ENCODE assay signal across 18 cellular contexts in genomic region chr2:23107341-23107941, GRCh38.
DNase-seq lines count a peak whose midpoint lies in the region; TF ChIP-seq lines count a peak whose summit lies in the region.
"Had no signal": no experiment of that assay in that cellular context is flagged by ENCODE, and none has a peak within 500 bp of the region (broad histone marks: within the 10 kb centered on the region; RNA-seq: fewer than 3 reads in every experiment).

No MANE protein-coding gene starts in this region.

- no peak overlapping the region for H2AFZ ChIP-seq in SK-N-SH (ENCODE audit: low read depth)
- H2AFZ ChIP-seq: GM23248, PC-9 had no signal

- H3K9me3 ChIP-seq in SK-N-SH (no peaks in the 10 kb centered on the region), Peyer's patch (no peaks in the 10 kb centered on the region)
- H3K9me3 ChIP-seq: HAP-1 had no signal

- CTCF ChIA-PET in SK-N-SH (lab: Yijun Ruan, JAX), result interaction anchor here (0.7 to 1.6 kb wide), 6 partner anchors 11 to 243 kb away, joined by 3 to 5 read pairs (median 3); no protein-coding TSS in a partner anchor

- 5% methylated on average over 4 of the region's 4 CpGs for WGBS in SK-N-SH (ENCODE audit: low lambda C conversion rate)

- H3K9ac ChIP-seq in SK-N-SH, result no peak overlapping the region
- H3K9ac ChIP-seq: GM23248 had no signal

- H3K4me2 ChIP-seq in SK-N-SH, result no peak overlapping the region
- H3K4me2 ChIP-seq: PC-9 had no signal

- POLR2A ChIA-PET in SK-N-SH (lab: Yijun Ruan, JAX), result interaction anchor here (0.7 kb wide), 1 partner anchor 940 kb away, joined by 4 read pairs; the partner anchor contains the start of gene WDCP

- H3K4me3 ChIP-seq in SK-N-SH (ENCODE audit: low read depth in 2 of 2, low read length in 1 of 2) (no peak overlapping the region), Peyer's patch (no peak overlapping the region)
- H3K4me3 ChIP-seq: GM12878, GM23248, HAP-1, PC-9 had no signal

- no peaks in the 10 kb centered on the region; the same call in 1 of the 2 replicates for H3K9me2 ChIP-seq in SK-N-SH

- TF ChIP-seq CTCF in SK-N-SH (IDR thresholded peaks at IDR 0.05), result no peak
- TF ChIP-seq CTCF in Peyer's patch (IDR thresholded peaks at IDR 0.05), result no peak

- H3K27ac ChIP-seq in SK-N-SH (ENCODE audit: low read depth in 2 of 2, low read length in 1 of 2) (peak overlapping the region in 1 of 2 experiments; percentile 93; a peak in 2 of 4 replicates), Peyer's patch (no peak overlapping the region)
- H3K27ac ChIP-seq: 22Rv1, GM23248, PC-9 had no signal

- H4K20me1 ChIP-seq in SK-N-SH (ENCODE audit: insufficient read depth), result no peaks in the 10 kb centered on the region

- no peaks in the 10 kb centered on the region for H3K27me3 ChIP-seq in SK-N-SH (ENCODE audit: insufficient read depth)
- no peaks in the 10 kb centered on the region for H3K27me3 ChIP-seq in Peyer's patch

- no peak for TF ChIP-seq POLR2A in erythroblast (IDR thresholded peaks at IDR 0.05; ENCODE audit: low read length)
- no peak for TF ChIP-seq POLR2A in Peyer's patch (IDR thresholded peaks at IDR 0.05)

- H3K36me3 ChIP-seq in SK-N-SH (replicated peaks in 1 of 2; ENCODE audit: control insufficient read depth in 1 of 2, insufficient read depth in 2 of 2, low read length in 1 of 2) (no peaks in the 10 kb centered on the region), Peyer's patch (no peaks in the 10 kb centered on the region)
- H3K36me3 ChIP-seq: HAP-1 had no signal

- TF ChIP-seq EP300 in SK-N-SH (IDR thresholded peaks at IDR 0.05; ENCODE audit: borderline replicate concordance in 1 of 2, low read depth in 1 of 2, low read length in 1 of 2), result peak in 1 of 2 experiments; percentile 92; a peak in 2 of 4 replicates

- DNase-seq in DMS 273 (lab: John Stamatoyannopoulos, UW; ENCODE audit: unreplicated experiment) (peak; percentile 26), DMS 273 treated with DMSO at 0.1 percent for 48 hours (lab: John Stamatoyannopoulos, UW) (no peak), NCI-H2171 treated with DMSO at 0.1 percent for 48 hours (lab: John Stamatoyannopoulos, UW) (peak; percentile 58), SK-N-SH (peak; percentile 63), pons (ENCODE audit: low spot score) (peak; percentile 4), AG08396 (ENCODE audit: low spot score) (no peak), erythroblast (lab: John Stamatoyannopoulos, UW) (no peak), Peyer's patch (no peak)
- DNase-seq: EL, GM23248, MM.1S, NCI-H1417, NCI-H2029, NCI-H524, PC-9 had no signal

- no peaks in the 10 kb centered on the region for H3F3A ChIP-seq in SK-N-SH (replicated peaks; ENCODE audit: insufficient read depth)

- no peak; the same call in none of the 2 replicates for TF ChIP-seq RAD21 in SK-N-SH (IDR thresholded peaks at IDR 0.05; ENCODE audit: low read length)

- peaks cover 0 to 17% of the 10 kb centered on the region in 2 experiments; a peak in 2 of 4 replicates for H3K4me1 ChIP-seq in SK-N-SH (ENCODE audit: control insufficient read depth in 1 of 2, insufficient read depth in 2 of 2, low read depth in 1 of 2, low read length in 1 of 2)
- H3K4me1 ChIP-seq in Peyer's patch, result no peaks in the 10 kb centered on the region
- H3K4me1 ChIP-seq: HAP-1 had no signal

- no peaks in the 10 kb centered on the region for H3K79me2 ChIP-seq in SK-N-SH (ENCODE audit: insufficient read depth)

TF ChIP-seq in SK-N-SH, 30 proteins besides CTCF, POLR2A, EP300 and RAD21 (continues in another document):
- TF ChIP-seq FOXJ3 (CRISPR knock-in tag; IDR thresholded peaks at IDR 0.05) (peak; percentile 87), GATA2 (CRISPR knock-in tag; IDR thresholded peaks at IDR 0.05) (peak; percentile 96), RCOR1 (IDR thresholded peaks at IDR 0.05; ENCODE audit: low read length) (peak; percentile 99), GABPA (IDR thresholded peaks at IDR 0.05; ENCODE audit: low read depth) (no peak), TAF1 (IDR thresholded peaks at IDR 0.05; ENCODE audit: borderline replicate concordance, low read depth, low read length) (no peak), JUND (IDR thresholded peaks at IDR 0.05) (no peak), SIN3A (IDR thresholded peaks at IDR 0.05; ENCODE audit: borderline replicate concordance, low read depth, low read length) (no peak), TCF12 (IDR thresholded peaks at IDR 0.05) (peak; percentile 32; the same call in 1 of the 2 replicates), POLR2AphosphoS5 (IDR thresholded peaks at IDR 0.05; ENCODE audit: low read depth, low read length) (peak; percentile 34; the same call in 1 of the 2 replicates), EZH2phosphoT487 (IDR thresholded peaks at IDR 0.05; ENCODE audit: borderline replicate concordance, low read depth) (no peak), USF1 (IDR thresholded peaks at IDR 0.05; ENCODE audit: borderline replicate concordance, low read depth) (no peak), MAX (IDR thresholded peaks at IDR 0.05; ENCODE audit: low read depth) (no peak), TEAD4 (IDR thresholded peaks at IDR 0.05; ENCODE audit: borderline replicate concordance, insufficient read depth) (peak; percentile 21; the same call in 1 of the 2 replicates), ELF1 (IDR thresholded peaks at IDR 0.05) (no peak), SMC3 (IDR thresholded peaks at IDR 0.05; ENCODE audit: low read depth, low read length) (no peak; the same call in 1 of the 2 replicates), MEF2A (IDR thresholded peaks at IDR 0.05; ENCODE audit: borderline replicate concordance, low read depth) (no peak), MXI1 (IDR thresholded peaks at IDR 0.05; ENCODE audit: low read depth, low read length) (peak; percentile 99), RFX5 (IDR thresholded peaks at IDR 0.05; ENCODE audit: low read length) (no peak), FOSL2 (IDR thresholded peaks at IDR 0.05; ENCODE audit: borderline replicate concordance, low read depth) (no peak), NRF1 (IDR thresholded peaks at IDR 0.05; ENCODE audit: low read depth, low read length) (no peak), CHD2 (IDR thresholded peaks at IDR 0.05; ENCODE audit: low read length, partially characterized antibody) (peak; percentile 75)
- TF ChIP-seq, protein P1, sequence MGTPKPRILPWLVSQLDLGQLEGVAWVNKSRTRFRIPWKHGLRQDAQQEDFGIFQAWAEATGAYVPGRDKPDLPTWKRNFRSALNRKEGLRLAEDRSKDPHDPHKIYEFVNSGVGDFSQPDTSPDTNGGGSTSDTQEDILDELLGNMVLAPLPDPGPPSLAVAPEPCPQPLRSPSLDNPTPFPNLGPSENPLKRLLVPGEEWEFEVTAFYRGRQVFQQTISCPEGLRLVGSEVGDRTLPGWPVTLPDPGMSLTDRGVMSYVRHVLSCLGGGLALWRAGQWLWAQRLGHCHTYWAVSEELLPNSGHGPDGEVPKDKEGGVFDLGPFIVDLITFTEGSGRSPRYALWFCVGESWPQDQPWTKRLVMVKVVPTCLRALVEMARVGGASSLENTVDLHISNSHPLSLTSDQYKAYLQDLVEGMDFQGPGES (IDR thresholded peaks at IDR 0.05; ENCODE audit: low read depth, low read length), result no peak
- TF ChIP-seq, protein P2, sequence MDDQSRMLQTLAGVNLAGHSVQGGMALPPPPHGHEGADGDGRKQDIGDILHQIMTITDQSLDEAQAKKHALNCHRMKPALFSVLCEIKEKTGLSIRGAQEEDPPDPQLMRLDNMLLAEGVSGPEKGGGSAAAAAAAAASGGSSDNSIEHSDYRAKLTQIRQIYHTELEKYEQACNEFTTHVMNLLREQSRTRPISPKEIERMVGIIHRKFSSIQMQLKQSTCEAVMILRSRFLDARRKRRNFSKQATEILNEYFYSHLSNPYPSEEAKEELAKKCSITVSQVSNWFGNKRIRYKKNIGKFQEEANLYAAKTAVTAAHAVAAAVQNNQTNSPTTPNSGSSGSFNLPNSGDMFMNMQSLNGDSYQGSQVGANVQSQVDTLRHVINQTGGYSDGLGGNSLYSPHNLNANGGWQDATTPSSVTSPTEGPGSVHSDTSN (IDR thresholded peaks at IDR 0.05), result no peak
- TF ChIP-seq, protein P3, sequence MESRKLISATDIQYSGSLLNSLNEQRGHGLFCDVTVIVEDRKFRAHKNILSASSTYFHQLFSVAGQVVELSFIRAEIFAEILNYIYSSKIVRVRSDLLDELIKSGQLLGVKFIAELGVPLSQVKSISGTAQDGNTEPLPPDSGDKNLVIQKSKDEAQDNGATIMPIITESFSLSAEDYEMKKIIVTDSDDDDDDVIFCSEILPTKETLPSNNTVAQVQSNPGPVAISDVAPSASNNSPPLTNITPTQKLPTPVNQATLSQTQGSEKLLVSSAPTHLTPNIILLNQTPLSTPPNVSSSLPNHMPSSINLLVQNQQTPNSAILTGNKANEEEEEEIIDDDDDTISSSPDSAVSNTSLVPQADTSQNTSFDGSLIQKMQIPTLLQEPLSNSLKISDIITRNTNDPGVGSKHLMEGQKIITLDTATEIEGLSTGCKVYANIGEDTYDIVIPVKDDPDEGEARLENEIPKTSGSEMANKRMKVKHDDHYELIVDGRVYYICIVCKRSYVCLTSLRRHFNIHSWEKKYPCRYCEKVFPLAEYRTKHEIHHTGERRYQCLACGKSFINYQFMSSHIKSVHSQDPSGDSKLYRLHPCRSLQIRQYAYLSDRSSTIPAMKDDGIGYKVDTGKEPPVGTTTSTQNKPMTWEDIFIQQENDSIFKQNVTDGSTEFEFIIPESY (IDR thresholded peaks at IDR 0.05; ENCODE audit: borderline replicate concordance, low read depth), result no peak
- TF ChIP-seq, protein P4, sequence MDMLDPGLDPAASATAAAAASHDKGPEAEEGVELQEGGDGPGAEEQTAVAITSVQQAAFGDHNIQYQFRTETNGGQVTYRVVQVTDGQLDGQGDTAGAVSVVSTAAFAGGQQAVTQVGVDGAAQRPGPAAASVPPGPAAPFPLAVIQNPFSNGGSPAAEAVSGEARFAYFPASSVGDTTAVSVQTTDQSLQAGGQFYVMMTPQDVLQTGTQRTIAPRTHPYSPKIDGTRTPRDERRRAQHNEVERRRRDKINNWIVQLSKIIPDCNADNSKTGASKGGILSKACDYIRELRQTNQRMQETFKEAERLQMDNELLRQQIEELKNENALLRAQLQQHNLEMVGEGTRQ (IDR thresholded peaks at IDR 0.05; ENCODE audit: borderline replicate concordance, low read depth, low read length), result no peak

Comparison
In these comparisons a context has a peak if more than half of its experiments do, and no peak if none do; other contexts are left out.
1. DNase-seq: peak in DMS 273 (single experiment), NCI-H2171 treated with DMSO at 0.1 percent for 48 hours (single experiment), SK-N-SH (single experiment) and pons (single experiment); none in DMS 273 treated with DMSO at 0.1 percent for 48 hours (single experiment), AG08396 (single experiment), erythroblast (0 of 2) and Peyer's patch (0 of 3).